ENCODE assay signal across 1 cellular context in genomic region chr19:18774782-18775444, GRCh38.
TF ChIP-seq lines count a peak whose summit lies in the region.

No MANE protein-coding gene starts in this region.

TF ChIP-seq in HepG2, 621 proteins besides CTCF, POLR2A, EP300 and RAD21:
- TF ChIP-seq PHF5A (CRISPR knock-in tag; IDR thresholded peaks at IDR 0.05; ENCODE audit: low read depth, unreplicated experiment) (no peak), POLR2G (IDR thresholded peaks at IDR 0.05; ENCODE audit: low read depth, low read length) (peak; percentile 33; the same call in 1 of the 2 replicates), AGO2 (optimal IDR thresholded peaks at IDR 0.05; ENCODE audit: low read depth, low read length) (peak; percentile 84)
